19 cellular contexts compared by ENCODE assay signal in genomic region chr7:102989161-102989560, GRCh38.
"Had no signal": no experiment of that assay in that cellular context is flagged by ENCODE, and none has a peak within 500 bp of the region (broad histone marks: within the 10 kb centered on the region; RNA-seq: fewer than 3 reads in every experiment).

No MANE protein-coding gene starts in this region.

- ATAC-seq: activated CD8-positive, alpha-beta T cell treated with anti-CD3 and anti-CD28 coated beads, Interleukin-2, amount 10 ng/mL, durations not matched to agents 7 days and 5 days; body of pancreas; sciatic nerve; stimulated activated naive CD8-positive, alpha-beta T cell treated with anti-CD3 and anti-CD28 coated beads, Interleukin-15, amount 100 ng/mL, for 72 hours had no signal

- H3K27ac ChIP-seq: esophagus squamous epithelium, thyroid gland had no signal

- H3K4me3 ChIP-seq: adrenal gland, body of pancreas, esophagus squamous epithelium, thyroid gland had no signal

- H3K4me1 ChIP-seq: thyroid gland had no signal

- FAIRE-seq: endothelial cell of umbilical vein, urothelium cell line had no signal

- H3K9me3 ChIP-seq: adrenal gland, body of pancreas, esophagus squamous epithelium, thyroid gland had no signal

- H3K27me3 ChIP-seq: adrenal gland, body of pancreas, esophagus squamous epithelium, thyroid gland had no signal

- H3K36me3 ChIP-seq: adrenal gland, esophagus squamous epithelium, thyroid gland had no signal

- DNase-seq: activated CD4-positive, alpha-beta T cell treated with anti-CD3 and anti-CD28 coated beads, Interleukin-2, amount 10 ng/mL, durations not matched to agents 24 days and 14 days; activated CD4-positive, CD25-positive, alpha-beta regulatory T cell; activated CD8-positive, alpha-beta memory T cell treated with anti-CD3 and anti-CD28 coated beads, Interleukin-2, amount 50 U/mL, for 4 hours; activated CD8-positive, alpha-beta T cell treated with anti-CD3 and anti-CD28 coated beads, Interleukin-2, amount 10 ng/mL, durations not matched to agents 7 days and 5 days; activated effector memory CD4-positive, alpha-beta T cell treated with anti-CD3 and anti-CD28 coated beads, Interleukin-2, amount 50 U/mL, for 16 hours; activated T-cell treated with anti-CD3 and anti-CD28 coated beads, Interleukin-2, amount 50 U/mL, for 48 hours; adrenal gland; body of pancreas; caudate nucleus; effector CD8-positive, alpha-beta T cell; esophagus squamous epithelium; glutamatergic neuron; immature natural killer cell; stimulated activated naive CD8-positive, alpha-beta T cell treated with anti-CD3 and anti-CD28 coated beads, Interleukin-15, amount 100 ng/mL, for 72 hours; T-helper 2 cell; thyroid gland had no signal
